Comparison of ENCODE assay signal across 1 cellular context in genomic region chr4:16206301-16206700, GRCh38.
TF ChIP-seq lines count a peak whose summit lies in the region.

No MANE protein-coding gene starts in this region.

TF ChIP-seq in GM23338, 12 proteins besides CTCF, POLR2A, EP300 and RAD21:
- TF ChIP-seq REST (IDR thresholded peaks at IDR 0.05; ENCODE audit: unreplicated experiment) (no peak), ZNF114 (CRISPR knock-in tag; IDR thresholded peaks at IDR 0.05) (no peak), STAT1 (IDR thresholded peaks at IDR 0.05; ENCODE audit: unreplicated experiment) (no peak), POLR2AphosphoS5 (IDR thresholded peaks at IDR 0.05; ENCODE audit: low read depth) (no peak), ZNF331 (CRISPR knock-in tag; IDR thresholded peaks at IDR 0.05; ENCODE audit: low read depth) (no peak), EZH2 (IDR thresholded peaks at IDR 0.05; ENCODE audit: low read depth, unreplicated experiment) (no peak), CREB1 (CRISPR knock-in tag; IDR thresholded peaks at IDR 0.05; ENCODE audit: low read depth) (no peak), JUNB (IDR thresholded peaks at IDR 0.05; ENCODE audit: unreplicated experiment) (no peak), ETS1 (IDR thresholded peaks at IDR 0.05) (no peak), ZNF462 (CRISPR knock-in tag; IDR thresholded peaks at IDR 0.05) (no peak), EZH2phosphoT487 (IDR thresholded peaks at IDR 0.05; ENCODE audit: unreplicated experiment) (no peak), NANOG (IDR thresholded peaks at IDR 0.05; ENCODE audit: borderline replicate concordance) (no peak)
